Comparison of ENCODE assay signal across 23 cellular contexts in genomic region chr15:98035577-98036010, GRCh38.
DNase-seq lines count a peak whose midpoint lies in the region; ATAC-seq and TF ChIP-seq lines count a peak whose summit lies in the region.
"Had no signal": no experiment of that assay in that cellular context is flagged by ENCODE, and none has a peak within 500 bp of the region (broad histone marks: within the 10 kb centered on the region; RNA-seq: fewer than 3 reads in every experiment).

No MANE protein-coding gene starts in this region.

- no peak for TF ChIP-seq EP300 in esophagus muscularis mucosa (IDR thresholded peaks at IDR 0.05)

- no peak overlapping the region for H2AK5ac ChIP-seq in mesendoderm (ENCODE audit: low read length)

- peak overlapping the region in 9 of 11 experiments; percentile 43 to 90 (median 81); a peak in 18 of 22 replicates for H3K4me2 ChIP-seq in BLaER1 treated with 17β-estradiol and CSF1 and Interleukin-3, amounts not matched to agents 10 nM and 100 nM
- H3K4me2 ChIP-seq in mesendoderm (ENCODE audit: low read length) = no peak overlapping the region

- POLR2A ChIA-PET in A673 (lab: Charles Lee; ENCODE audit: low non-redundant PET) = no interaction called here

- H3K9ac ChIP-seq in BLaER1 treated with 17β-estradiol and CSF1 and Interleukin-3, amounts not matched to agents 10 nM and 100 nM = peak overlapping the region in 3 of 11 experiments; percentile 19 to 39 (median 22); a peak in 3 of 22 replicates
- no peak overlapping the region for H3K9ac ChIP-seq in mesendoderm (ENCODE audit: low read length)

- no peaks in the 10 kb centered on the region for H3K79me2 ChIP-seq in mesendoderm (ENCODE audit: control insufficient read depth, insufficient read depth, low read length)

- H3K18ac ChIP-seq in mesendoderm (ENCODE audit: low read length) = no peak overlapping the region

- H2BK5ac ChIP-seq in mesendoderm (ENCODE audit: low read length) = no peak overlapping the region

- ATAC-seq in GM21526 (IDR thresholded peaks at IDR 0.05; ENCODE audit: low FRiP score, unreplicated experiment) = no peak
- ATAC-seq: CD8-positive, alpha-beta T cell; stimulated activated naive B cell treated with anti-CD40 and anti-IgM and Interleukin-4, amounts not matched to agents 10 μg/mL and 1 μg/mL and 100 μg/mL, for 72 hours had no signal

- 0 out of 22 replicates have a peak, but pooled peaks cover 0 to 7% (median 0%) of the 10 kb centered on the region in 11 experiments for H3K36me3 ChIP-seq in BLaER1 treated with 17β-estradiol and CSF1 and Interleukin-3, amounts not matched to agents 10 nM and 100 nM
- H3K36me3 ChIP-seq in esophagus muscularis mucosa = no peaks in the 10 kb centered on the region
- no peaks in the 10 kb centered on the region for H3K36me3 ChIP-seq in mesendoderm (ENCODE audit: control insufficient read depth, insufficient read depth, low read length)
- H3K36me3 ChIP-seq in A673 (ENCODE audit: insufficient read depth, low read length, poor library complexity, severe bottlenecking) = no peaks in the 10 kb centered on the region
- H3K36me3 ChIP-seq: sigmoid colon, SJSA1 had no signal

- peaks cover 7 to 44% (median 31%) of the 10 kb centered on the region in 11 experiments for H3K9me3 ChIP-seq in BLaER1 treated with 17β-estradiol and CSF1 and Interleukin-3, amounts not matched to agents 10 nM and 100 nM (replicated peaks in 1 of 11)
- H3K9me3 ChIP-seq in esophagus muscularis mucosa (no peaks in the 10 kb centered on the region), A673 (ENCODE audit: low read depth, low read length, poor library complexity, severe bottlenecking) (no peaks in the 10 kb centered on the region)
- H3K9me3 ChIP-seq: sigmoid colon, SJSA1 had no signal

- no peaks in the 10 kb centered on the region for H3K79me1 ChIP-seq in mesendoderm (ENCODE audit: low read length)

- peaks cover 6 to 49% (median 38%) of the 10 kb centered on the region in 10 experiments; a peak in 18 of 20 replicates for H3K4me1 ChIP-seq in BLaER1 treated with 17β-estradiol and CSF1 and Interleukin-3, amounts not matched to agents 10 nM and 100 nM
- no peaks in the 10 kb centered on the region for H3K4me1 ChIP-seq in esophagus muscularis mucosa
- no peaks in the 10 kb centered on the region for H3K4me1 ChIP-seq in mesendoderm (ENCODE audit: control insufficient read depth, low read depth, low read length)
- H3K4me1 ChIP-seq in A673 (ENCODE audit: insufficient read depth, low read length, poor library complexity, severe bottlenecking) = no peaks in the 10 kb centered on the region
- H3K4me1 ChIP-seq: sigmoid colon, SJSA1 had no signal

- no peak overlapping the region for H2BK15ac ChIP-seq in mesendoderm (replicated peaks; ENCODE audit: low read depth)

- 0 out of 22 replicates have a peak overlapping the region, but pooled peaks of 1 of the 11 experiments have one; percentile 7 for H3K27ac ChIP-seq in BLaER1 treated with 17β-estradiol and CSF1 and Interleukin-3, amounts not matched to agents 10 nM and 100 nM
- H3K27ac ChIP-seq in esophagus muscularis mucosa (replicated peaks in 1 of 4) = no peak overlapping the region
- H3K27ac ChIP-seq in mesendoderm (ENCODE audit: low read depth, low read length) = no peak overlapping the region
- H3K27ac ChIP-seq in A673 (ENCODE audit: low read depth, low read length, poor library complexity, severe bottlenecking) = no peak overlapping the region
- H3K27ac ChIP-seq: HL-60, sigmoid colon, SJSA1 had no signal

- H2BK120ac ChIP-seq in mesendoderm (ENCODE audit: low read depth, low read length) = no peak overlapping the region

- BruUV-seq in A673 (replicated peaks; lab: Mats Ljungman, UMichigan) = no TSS peak

- WGBS in esophagus muscularis mucosa = 85% methylated on average over 2 of the region's 2 CpGs
- no CpG with 5 or more reads among the region's 2 CpGs for WGBS in mesendoderm (ENCODE audit: extremely low coverage, insufficient coverage, low lambda C conversion rate)

- no peaks in the 10 kb centered on the region for H4K20me1 ChIP-seq in BLaER1 treated with 17β-estradiol and CSF1 and Interleukin-3, amounts not matched to agents 10 nM and 100 nM

- no peak for TF ChIP-seq POLR2A in esophagus muscularis mucosa (IDR thresholded peaks at IDR 0.05; ENCODE audit: low read depth)

- H4K8ac ChIP-seq in mesendoderm (ENCODE audit: low read depth, low read length) = no peak overlapping the region

- no peak overlapping the region for H4K5ac ChIP-seq in mesendoderm (ENCODE audit: low read length)

- intact Hi-C loops in esophagus muscularis mucosa (cut with DNase I) = no loop called here
- intact Hi-C loops in A673 (cut with micrococcal nuclease; ENCODE audit: unreplicated experiment) = no loop called here

- DNase-seq in RPMI8226 (peak; percentile 79), esophagus muscularis mucosa (ENCODE audit: extremely low spot score) (peak; percentile 26), mesendoderm (peak; percentile 18), midbrain (lab: John Stamatoyannopoulos, UW) (no peak), A673 (ENCODE audit: low spot score) (no peak), NCI-H2107 treated with DMSO at 0.1 percent for 48 hours (lab: John Stamatoyannopoulos, UW; ENCODE audit: unreplicated experiment) (no peak)
- DNase-seq: activated gamma-delta T cell treated with Interleukin-2 at 50 U/mL for 16 hours; activated T-cell treated with anti-CD3 and anti-CD28 coated beads, Interleukin-2, amount 50 U/mL, for 24 hours; CD8-positive, alpha-beta T cell; foreskin fibroblast; H9; Kasumi-1; NCI-H1048; NCI-H187; NCI-H2171 treated with DMSO at 0.1 percent for 48 hours; NCI-H524; sigmoid colon; stimulated activated CD4-positive, alpha-beta T cell treated with anti-CD3 and anti-CD28 coated beads, Interleukin-15, amount 100 ng/mL, for 24 hours; stimulated activated naive B cell treated with anti-CD40 and anti-IgM and Interleukin-4, amounts not matched to agents 10 μg/mL and 1 μg/mL and 100 μg/mL, for 72 hours had no signal

- CTCF ChIA-PET in A673 (lab: Charles Lee) = no interaction called here

- TF ChIP-seq CTCF in esophagus muscularis mucosa (IDR thresholded peaks at IDR 0.05) = no peak
- no peak for TF ChIP-seq CTCF in A673 (conservative IDR thresholded peaks at IDR 0.05; ENCODE audit: low read depth, low read length)

- no peak overlapping the region for H3K56ac ChIP-seq in mesendoderm (ENCODE audit: low read length)

- no peak overlapping the region for H3K4me3 ChIP-seq in BLaER1 treated with 17β-estradiol and CSF1 and Interleukin-3, amounts not matched to agents 10 nM and 100 nM
- H3K4me3 ChIP-seq in esophagus muscularis mucosa (no peak overlapping the region), mesendoderm (ENCODE audit: low read length) (no peak overlapping the region), A673 (ENCODE audit: low read depth, low read length, poor library complexity, severe bottlenecking) (no peak overlapping the region)
- H3K4me3 ChIP-seq: sigmoid colon, SJSA1 had no signal

- peaks cover 0 to 15% (median 0%) of the 10 kb centered on the region in 11 experiments; a peak in 1 of 22 replicates for H3K27me3 ChIP-seq in BLaER1 treated with 17β-estradiol and CSF1 and Interleukin-3, amounts not matched to agents 10 nM and 100 nM
- H3K27me3 ChIP-seq in esophagus muscularis mucosa = no peaks in the 10 kb centered on the region
- H3K27me3 ChIP-seq in mesendoderm (ENCODE audit: insufficient read depth, low read length, poor library complexity) = no peaks in the 10 kb centered on the region
- H3K27me3 ChIP-seq in A673 (replicated peaks; ENCODE audit: insufficient read depth, low read depth, low read length, poor library complexity) = no peaks in the 10 kb centered on the region
- H3K27me3 ChIP-seq: sigmoid colon, SJSA1 had no signal

- no peak overlapping the region for H3K4ac ChIP-seq in mesendoderm (ENCODE audit: low read depth, low read length)

- H3K23ac ChIP-seq in mesendoderm (ENCODE audit: low read length) = no peak overlapping the region

Comparison
In these comparisons a context has a peak if more than half of its experiments do, and no peak if none do; other contexts are left out.
1. DNase-seq: peak in RPMI8226 (single experiment), esophagus muscularis mucosa (single experiment) and mesendoderm (single experiment); none in midbrain (single experiment), A673 (single experiment) and NCI-H2107 treated with DMSO at 0.1 percent for 48 hours (single experiment).